8 cellular contexts compared by ENCODE assay signal in genomic region chr13:46796515-46797467, GRCh38. TPM values are rescaled to one million over a fixed set of nuclear protein-coding genes. Genes with fewer than 3 reads are reported as not detected.
DNase-seq lines count a peak whose midpoint lies in the region; ATAC-seq and TF ChIP-seq lines count a peak whose summit lies in the region.

Gene ESD, minus strand, starts transcription at chr13:46797161. Its CDS starts 5,748 bp downstream, at chr13:46791413.

- in situ Hi-C loops in ACHN (cut with HindIII; ENCODE audit: low pct_ligation_motif_present, low pct_unique_long_range_greater_than_20kb, low sequenced_read_pairs), result no loop called here

- H3K27me3 Mint-ChIP-seq in WTC11 (ENCODE audit: low read depth), result no peaks in the 10 kb centered on the region

- H3K9me3 Mint-ChIP-seq in WTC11, result no peaks in the 10 kb centered on the region

- peak within 1 kb of the TSS; percentile 90 for H3K4me3 Mint-ChIP-seq in WTC11

- peak within 1 kb of the TSS; percentile 86 for H3K4me3 ChIP-seq in cardiac fibroblast (replicated peaks in 1 of 2; ENCODE audit: low read depth in 2 of 2, low read length in 2 of 2)

- CTCF ChIA-PET in WTC11 (lab: Charles Lee), result no interaction called here

- peak; percentile 93 for DNase-seq in ACHN
- peak; percentile 65 for DNase-seq in NCI-H2196 treated with DMSO at 0.1 percent for 48 hours (lab: John Stamatoyannopoulos, UW; ENCODE audit: unreplicated experiment)
- peak; percentile 92 for DNase-seq in WTC11 (ENCODE audit: low spot score)
- DNase-seq in cardiac fibroblast (ENCODE audit: low read depth in 2 of 2), result peak; percentile 93 to 94
- peak; percentile 80 for DNase-seq in inferior parietal cortex (ENCODE audit: extremely low spot score)
- peak; percentile 84 to 97 for DNase-seq in stimulated activated CD4-positive, alpha-beta T cell treated with anti-CD3 and anti-CD28 coated beads, Interleukin-12 subunit alpha, Interleukin-12 subunit beta, amount 100 ng/mL, for 24 hours (ENCODE audit: low read depth in 2 of 2)

- peak within 1 kb of the TSS; percentile 98 for H3K27ac Mint-ChIP-seq in WTC11

- no peaks in the 10 kb centered on the region for H3K36me3 Mint-ChIP-seq in WTC11

- peak; percentile 75 for ATAC-seq in GM18870 (IDR thresholded peaks at IDR 0.05; ENCODE audit: unreplicated experiment)
- peak; percentile 89 for ATAC-seq in HG03135 (IDR thresholded peaks at IDR 0.05; ENCODE audit: unreplicated experiment)
- peak; percentile 92 for ATAC-seq in WTC11

- H3K4me1 Mint-ChIP-seq in WTC11, result peaks cover 34% of the 10 kb centered on the region

- TF ChIP-seq CTCF in WTC11 (IDR thresholded peaks at IDR 0.05) (no peak), cardiac fibroblast (IDR thresholded peaks at IDR 0.05; ENCODE audit: low read depth, low read length) (no peak)

- POLR2A ChIA-PET in WTC11 (lab: Charles Lee), result no interaction called here

TF ChIP-seq in WTC11, 78 proteins besides CTCF, POLR2A, EP300 and RAD21 (continues in another document):
- TF ChIP-seq ZMAT4 (CRISPR knock-in tag; IDR thresholded peaks at IDR 0.05) (no peak), MYBL2 (CRISPR knock-in tag; IDR thresholded peaks at IDR 0.05) (peak; percentile 83), NR1H2 (CRISPR knock-in tag; IDR thresholded peaks at IDR 0.05) (0 out of 2 replicates have a peak, but pooled peaks have one; percentile 16), HMGXB4 (CRISPR knock-in tag; IDR thresholded peaks at IDR 0.05) (0 out of 2 replicates have a peak, but pooled peaks have one; percentile 32), AFF4 (CRISPR knock-in tag; IDR thresholded peaks at IDR 0.05; ENCODE audit: borderline replicate concordance) (no peak), ARID4B (CRISPR knock-in tag; IDR thresholded peaks at IDR 0.05; ENCODE audit: borderline replicate concordance) (peak; percentile 94), ZNF219 (CRISPR knock-in tag; IDR thresholded peaks at IDR 0.05; ENCODE audit: borderline replicate concordance) (peak; percentile 17; the same call in 1 of the 2 replicates), PREB (CRISPR knock-in tag; IDR thresholded peaks at IDR 0.05; ENCODE audit: borderline replicate concordance) (no peak), E2F1 (CRISPR knock-in tag; IDR thresholded peaks at IDR 0.05) (peak; percentile 57; the same call in 1 of the 2 replicates), ZNF396 (CRISPR knock-in tag; IDR thresholded peaks at IDR 0.05; ENCODE audit: borderline replicate concordance) (no peak)
- TF ChIP-seq, protein P1, sequence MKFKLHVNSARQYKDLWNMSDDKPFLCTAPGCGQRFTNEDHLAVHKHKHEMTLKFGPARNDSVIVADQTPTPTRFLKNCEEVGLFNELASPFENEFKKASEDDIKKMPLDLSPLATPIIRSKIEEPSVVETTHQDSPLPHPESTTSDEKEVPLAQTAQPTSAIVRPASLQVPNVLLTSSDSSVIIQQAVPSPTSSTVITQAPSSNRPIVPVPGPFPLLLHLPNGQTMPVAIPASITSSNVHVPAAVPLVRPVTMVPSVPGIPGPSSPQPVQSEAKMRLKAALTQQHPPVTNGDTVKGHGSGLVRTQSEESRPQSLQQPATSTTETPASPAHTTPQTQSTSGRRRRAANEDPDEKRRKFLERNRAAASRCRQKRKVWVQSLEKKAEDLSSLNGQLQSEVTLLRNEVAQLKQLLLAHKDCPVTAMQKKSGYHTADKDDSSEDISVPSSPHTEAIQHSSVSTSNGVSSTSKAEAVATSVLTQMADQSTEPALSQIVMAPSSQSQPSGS (CRISPR knock-in tag; IDR thresholded peaks at IDR 0.05; ENCODE audit: borderline replicate concordance, low read depth), result no peak

RNA-seq across cellular contexts. Expression of gene ESD, which starts in this region (rescaled TPM):
- 58.7 to 70.2 TPM (median 64.5 TPM) in 3 replicates for total RNA-seq in WTC11 (2021)

Comparison
In these comparisons a context has a peak if more than half of its experiments do, and no peak if none do; other contexts are left out.
1. Peak in every context shown above with its lines: DNase-seq, ATAC-seq and H3K4me3 ChIP-seq.